ENCODE assay signal across 11 cellular contexts in genomic region chr3:14453841-14454630, GRCh38. TPM values are rescaled to one million over a fixed set of nuclear protein-coding genes. Genes with fewer than 3 reads are reported as not detected.
DNase-seq lines count a peak whose midpoint lies in the region; ATAC-seq and TF ChIP-seq lines count a peak whose summit lies in the region.
"Had no signal": no experiment of that assay in that cellular context is flagged by ENCODE, and none has a peak within 500 bp of the region (broad histone marks: within the 10 kb centered on the region; RNA-seq: fewer than 3 reads in every experiment).

No MANE protein-coding gene starts in this region.

- no peak for DNase-seq in GM23338 (ENCODE audit: low spot score)
- DNase-seq in RWPE2 (ENCODE audit: low spot score) = no peak
- DNase-seq in activated T-cell treated with anti-CD3 and anti-CD28 coated beads, Interleukin-2, amount 50 U/mL, for 4 hours = no peak
- DNase-seq in left lobe of liver (ENCODE audit: low spot score) = no peak
- DNase-seq: activated naive CD4-positive, alpha-beta T cell treated with anti-CD3 and anti-CD28 coated beads, Interleukin-2, amount 50 U/mL, for 16 hours; naive thymus-derived CD4-positive, alpha-beta T cell; stimulated activated CD4-positive, alpha-beta T cell treated with anti-CD3 and anti-CD28 coated beads, Interleukin-1b, Interleukin-23, amount 100 ng/mL, for 48 hours had no signal

- H3K27ac ChIP-seq in GM23338 (ENCODE audit: low read depth) (no peak overlapping the region), RWPE2 (ENCODE audit: poor library complexity, severe bottlenecking) (peak overlapping the region; percentile 76), gastroesophageal sphincter (peak overlapping the region; percentile 35 to 91 (median 88)), skeletal muscle tissue (ENCODE audit: low read depth, low read length) (peak overlapping the region; percentile 92)

- H3K9ac ChIP-seq in skeletal muscle tissue (ENCODE audit: low read depth in 1 of 3, low read length in 3 of 3) = peak overlapping the region; percentile 65 to 83 (median 71)

- H3K36me3 Mint-ChIP-seq in GM23338 (ENCODE audit: low read depth) = peaks cover 49% of the 10 kb centered on the region
- H3K36me3 Mint-ChIP-seq in activated T-cell treated with anti-CD3 and anti-CD28 coated beads, Interleukin-2, amount 50 U/mL, for 4 hours (ENCODE audit: insufficient read depth) = peaks cover 29% of the 10 kb centered on the region

- no peaks in the 10 kb centered on the region for H3K9me2 ChIP-seq in GM23338 (ENCODE audit: insufficient read depth)

- H3K4me1 ChIP-seq in GM23338 (ENCODE audit: insufficient read depth) = peaks cover 10% of the 10 kb centered on the region
- H3K4me1 ChIP-seq in RWPE2 (ENCODE audit: insufficient read depth, poor library complexity, severe bottlenecking) = peaks cover 15% of the 10 kb centered on the region
- peaks cover 5 to 50% (median 32%) of the 10 kb centered on the region in 3 donors for H3K4me1 ChIP-seq in gastroesophageal sphincter
- peaks cover 41 to 56% (median 49%) of the 10 kb centered on the region in 3 donors for H3K4me1 ChIP-seq in skeletal muscle tissue (ENCODE audit: control insufficient read depth in 3 of 3, insufficient read depth in 3 of 3, low read length in 3 of 3)

- peaks cover 13% of the 10 kb centered on the region for H3K4me1 Mint-ChIP-seq in GM23338
- peaks cover 2% of the 10 kb centered on the region for H3K4me1 Mint-ChIP-seq in activated T-cell treated with anti-CD3 and anti-CD28 coated beads, Interleukin-2, amount 50 U/mL, for 4 hours (ENCODE audit: low read depth)

- WGBS in gastroesophageal sphincter (ENCODE audit: low coverage in 1 of 2), 2 donors = 13 to 50% methylated on average over 1 to 16 of the region's 23 CpGs

- H2AFZ ChIP-seq in GM23338 = no peak overlapping the region

- no peak overlapping the region for H3K4me3 Mint-ChIP-seq in GM23338
- no peak overlapping the region for H3K4me3 Mint-ChIP-seq in activated T-cell treated with anti-CD3 and anti-CD28 coated beads, Interleukin-2, amount 50 U/mL, for 4 hours
- H3K4me3 Mint-ChIP-seq: naive thymus-derived CD4-positive, alpha-beta T cell had no signal

- TF ChIP-seq CTCF in GM23338 (conservative IDR thresholded peaks at IDR 0.05; ENCODE audit: low read depth in 2 of 2) (no peak), RWPE2 (IDR thresholded peaks at IDR 0.05; ENCODE audit: poor library complexity, severe bottlenecking) (no peak), gastroesophageal sphincter (IDR thresholded peaks at IDR 0.05) (no peak)

- H3K9me3 ChIP-seq in RWPE2 (ENCODE audit: severe bottlenecking) = no peaks in the 10 kb centered on the region
- no peaks in the 10 kb centered on the region for H3K9me3 ChIP-seq in gastroesophageal sphincter
- H3K9me3 ChIP-seq in skeletal muscle tissue (ENCODE audit: control insufficient read depth in 3 of 3, low read length in 3 of 3) = no peaks in the 10 kb centered on the region

- H3F3A ChIP-seq in GM23338 (replicated peaks; ENCODE audit: low read depth) = 0 out of 2 replicates have a peak, but pooled peaks cover 3% of the 10 kb centered on the region

- H3K27me3 Mint-ChIP-seq in GM23338 (ENCODE audit: insufficient read depth, low read depth, poor library complexity) = peaks cover 20% of the 10 kb centered on the region
- H3K27me3 Mint-ChIP-seq in activated T-cell treated with anti-CD3 and anti-CD28 coated beads, Interleukin-2, amount 50 U/mL, for 4 hours (ENCODE audit: low read depth) = no peaks in the 10 kb centered on the region
- H3K27me3 Mint-ChIP-seq: naive thymus-derived CD4-positive, alpha-beta T cell had no signal

- ATAC-seq in GM23338 (no peak), RWPE2 (ENCODE audit: low read depth) (no peak), gastroesophageal sphincter (no peak), HG02885 (IDR thresholded peaks at IDR 0.05; ENCODE audit: poor library complexity, unreplicated experiment) (no peak), left lobe of liver (no peak), GM18502 (IDR thresholded peaks at IDR 0.05; ENCODE audit: poor library complexity, unreplicated experiment) (no peak)
- no peak for ATAC-seq in activated T-cell treated with anti-CD3 and anti-CD28 coated beads, Interleukin-2, amount 50 U/mL, for 4 hours
- ATAC-seq: naive thymus-derived CD4-positive, alpha-beta T cell had no signal

- peak overlapping the region; percentile 75 for H3K27ac Mint-ChIP-seq in GM23338

- no peaks in the 10 kb centered on the region for H3K27me3 ChIP-seq in GM23338 (ENCODE audit: insufficient read depth)
- H3K27me3 ChIP-seq in RWPE2 (ENCODE audit: insufficient read depth, poor library complexity, severe bottlenecking) = no peaks in the 10 kb centered on the region
- H3K27me3 ChIP-seq in gastroesophageal sphincter = no peaks in the 10 kb centered on the region
- H3K27me3 ChIP-seq in skeletal muscle tissue (ENCODE audit: control insufficient read depth in 3 of 3, insufficient read depth in 3 of 3, low read length in 3 of 3) = peaks cover 0 to 2% (median 0%) of the 10 kb centered on the region in 3 donors

- H3K9me3 Mint-ChIP-seq in GM23338 = no peaks in the 10 kb centered on the region
- H3K9me3 Mint-ChIP-seq in activated T-cell treated with anti-CD3 and anti-CD28 coated beads, Interleukin-2, amount 50 U/mL, for 4 hours = no peaks in the 10 kb centered on the region
- H3K9me3 Mint-ChIP-seq: naive thymus-derived CD4-positive, alpha-beta T cell had no signal

- no peak for TF ChIP-seq EP300 in gastroesophageal sphincter (IDR thresholded peaks at IDR 0.05)

- H3K4me3 ChIP-seq in GM23338 = no peak overlapping the region
- no peak overlapping the region for H3K4me3 ChIP-seq in RWPE2 (ENCODE audit: severe bottlenecking)
- H3K4me3 ChIP-seq in gastroesophageal sphincter = no peak overlapping the region
- peak overlapping the region in 1 of 3 donors; percentile 18 for H3K4me3 ChIP-seq in skeletal muscle tissue (ENCODE audit: low read length in 3 of 3)

- no peaks in the 10 kb centered on the region for H3K79me2 ChIP-seq in GM23338 (replicated peaks; ENCODE audit: insufficient read depth)

- peaks cover 18% of the 10 kb centered on the region; the same call in 1 of the 2 replicates for H4K20me1 ChIP-seq in GM23338 (replicated peaks; ENCODE audit: insufficient read depth)

- H3K36me3 ChIP-seq in GM23338 (ENCODE audit: insufficient read depth) (peaks cover 48% of the 10 kb centered on the region), RWPE2 (ENCODE audit: low read depth) (no peaks in the 10 kb centered on the region), gastroesophageal sphincter (peaks cover 0 to 20% of the 10 kb centered on the region in 2 donors), skeletal muscle tissue (ENCODE audit: control insufficient read depth in 3 of 3, insufficient read depth in 3 of 3, low read length in 3 of 3) (peaks cover 6 to 20% (median 13%) of the 10 kb centered on the region in 3 donors)

- TF ChIP-seq POLR2A in gastroesophageal sphincter (IDR thresholded peaks at IDR 0.05) = no peak

- no peak overlapping the region for H3K4me2 ChIP-seq in GM23338

TF ChIP-seq in GM23338, 12 proteins besides CTCF, POLR2A, EP300 and RAD21:
- TF ChIP-seq EZH2phosphoT487 (IDR thresholded peaks at IDR 0.05; ENCODE audit: unreplicated experiment) (no peak), CREB1 (CRISPR knock-in tag; IDR thresholded peaks at IDR 0.05; ENCODE audit: low read depth) (no peak)

RNA-seq across cellular contexts. Expression of gene SLC6A6, which starts 51.6 kb away (rescaled TPM):
- total RNA-seq in GM23338 (2014; rRNA removed; shearing (Covaris generic)) = 142 and 150 TPM in 2 replicates
- 27.5 and 31.6 TPM in 2 replicates for polyA plus RNA-seq in GM23338 (2016; fragmentation: Nextera tagmentation; extraction: Ambion mirVana)
- total RNA-seq in gastroesophageal sphincter = 10 to 100 TPM; 15.4 to 37.6 (median 20.9) TPM
- 5.7 TPM for total RNA-seq in skeletal muscle tissue
- 10 to 100 TPM; 47.6 to 54.2 (median 51.2) TPM for total RNA-seq in activated T-cell treated with anti-CD3 and anti-CD28 coated beads, Interleukin-2, amount 50 U/mL, for 4 hours
- total RNA-seq in left lobe of liver = 3.2 TPM
